31 cellular contexts compared by ENCODE assay signal in genomic region chr17:44029736-44030135, GRCh38. TPM values are rescaled to one million over a fixed set of nuclear protein-coding genes. Genes with fewer than 3 reads are reported as not detected.
DNase-seq lines count a peak whose midpoint lies in the region; ATAC-seq, FAIRE-seq and TF ChIP-seq lines count a peak whose summit lies in the region.
"Had no signal": no experiment of that assay in that cellular context is flagged by ENCODE, and none has a peak within 500 bp of the region (broad histone marks: within the 10 kb centered on the region; RNA-seq: fewer than 3 reads in every experiment).

No MANE protein-coding gene starts in this region.

- no peak overlapping the region for H2AFZ ChIP-seq in GM12878 (ENCODE audit: control insufficient read depth, low read depth, low read length)

- RAD21 ChIA-PET in GM12878 (lab: Charles Lee; ENCODE audit: unreplicated experiment) = interaction anchor here (0.6 kb wide), 1 partner anchor 118 kb away, joined by 3 read pairs; no protein-coding TSS in a partner anchor

- no peaks in the 10 kb centered on the region for H3K9me3 Mint-ChIP-seq in activated CD8-positive, alpha-beta T cell treated with anti-CD3 and anti-CD28 coated beads, Interleukin-2, amount 10 ng/mL, durations not matched to agents 7 days and 5 days (ENCODE audit: insufficient read depth)
- no peaks in the 10 kb centered on the region for H3K9me3 Mint-ChIP-seq in activated CD8-positive, alpha-beta T cell treated with anti-CD3 and anti-CD28 coated beads for 36 hours
- H3K9me3 Mint-ChIP-seq in HFFc6 (no peaks in the 10 kb centered on the region), progenitor cell of endocrine pancreas (ENCODE audit: low read depth) (no peaks in the 10 kb centered on the region)
- H3K9me3 Mint-ChIP-seq: CD4-positive, CD25-positive, alpha-beta regulatory T cell; immature natural killer cell; natural killer cell had no signal

- intact Hi-C loops in activated CD8-positive, alpha-beta T cell treated with anti-CD3 and anti-CD28 coated beads for 36 hours (cut with micrococcal nuclease) = no loop called here
- intact Hi-C loops in GM12878 (cut with micrococcal nuclease; ENCODE audit: unreplicated experiment) = no loop called here
- intact Hi-C loops in uterus (cut with DNase I; ENCODE audit: low total_unique reads) = no loop called here

- H3K4me3 ChIP-seq in GM12878 (no peak overlapping the region), uterus (no peak overlapping the region)
- H3K4me3 ChIP-seq: A549, breast epithelium, lung, skin epidermis had no signal

- H3K27ac ChIP-seq in GM12878 (ENCODE audit: control insufficient read depth, insufficient read depth) (no peak overlapping the region), uterus (no peak overlapping the region)
- H3K27ac ChIP-seq: A549, breast epithelium, HL-60, skin epidermis, VCaP had no signal

- H3K36me3 ChIP-seq in GM12878 (ENCODE audit: control insufficient read depth in 2 of 2, insufficient read depth in 2 of 2, low read length in 1 of 2) (peaks cover 5 to 20% of the 10 kb centered on the region in 2 experiments), uterus (no peaks in the 10 kb centered on the region)
- H3K36me3 ChIP-seq: breast epithelium had no signal

- peaks cover 21% of the 10 kb centered on the region for H3K4me1 Mint-ChIP-seq in activated CD8-positive, alpha-beta T cell treated with anti-CD3 and anti-CD28 coated beads, Interleukin-2, amount 10 ng/mL, durations not matched to agents 7 days and 5 days (ENCODE audit: low read depth)
- H3K4me1 Mint-ChIP-seq in activated CD8-positive, alpha-beta T cell treated with anti-CD3 and anti-CD28 coated beads for 36 hours (ENCODE audit: low read depth) = peaks cover 7% of the 10 kb centered on the region
- H3K4me1 Mint-ChIP-seq in HFFc6 (ENCODE audit: low read depth) (peaks cover 6% of the 10 kb centered on the region; the same call in 1 of the 2 replicates), progenitor cell of endocrine pancreas (ENCODE audit: low read depth) (no peaks in the 10 kb centered on the region)

- ATAC-seq in activated CD8-positive, alpha-beta T cell treated with anti-CD3 and anti-CD28 coated beads, Interleukin-2, amount 10 ng/mL, durations not matched to agents 7 days and 5 days = no peak
- no peak for ATAC-seq in activated CD8-positive, alpha-beta T cell treated with anti-CD3 and anti-CD28 coated beads for 36 hours
- ATAC-seq in GM12878 = no peak
- no peak for ATAC-seq in HG02571 (IDR thresholded peaks at IDR 0.05; ENCODE audit: unreplicated experiment)
- ATAC-seq in GM21367 (IDR thresholded peaks at IDR 0.05; ENCODE audit: unreplicated experiment) = no peak
- ATAC-seq: left cardiac atrium, natural killer cell had no signal

- DNase-seq in activated CD8-positive, alpha-beta T cell treated with anti-CD3 and anti-CD28 coated beads, Interleukin-2, amount 10 ng/mL, durations not matched to agents 7 days and 5 days = no peak
- no peak for DNase-seq in activated CD8-positive, alpha-beta T cell treated with anti-CD3 and anti-CD28 coated beads for 36 hours
- no peak for DNase-seq in HFFc6
- no peak for DNase-seq in GM12878 (ENCODE audit: low read depth, low spot score)
- DNase-seq in progenitor cell of endocrine pancreas (ENCODE audit: low spot score, unreplicated experiment) = no peak
- no peak for DNase-seq in uterus
- DNase-seq: activated naive CD4-positive, alpha-beta T cell treated with Interleukin-2 at 50 U/mL for 16 hours; CD4-positive, CD25-positive, alpha-beta regulatory T cell; DND-41; GF-D8; immature natural killer cell; Karpas-422; left cardiac atrium; natural killer cell; NCI-H1417; NCI-H2029 treated with DMSO at 0.1 percent for 48 hours; NCI-H226; NCI-H748 treated with DMSO at 0.1 percent for 48 hours; retina; SHP77; stimulated activated naive CD4-positive, alpha-beta T cell; T-helper 9 cell had no signal

- H3K9me3 ChIP-seq in GM12878 (replicated peaks; ENCODE audit: control insufficient read depth, insufficient read depth, low read length) = no peaks in the 10 kb centered on the region
- no peaks in the 10 kb centered on the region for H3K9me3 ChIP-seq in uterus
- H3K9me3 ChIP-seq: A549, breast epithelium had no signal

- TSS peak; percentile 37 for BruUV-seq in GM12878 (replicated peaks; lab: Mats Ljungman, UMichigan)

- H3K9ac ChIP-seq in GM12878 (ENCODE audit: control insufficient read depth, insufficient read depth, low read length) = no peak overlapping the region

- no peak for TF ChIP-seq RAD21 in GM12878 (IDR thresholded peaks at IDR 0.05; ENCODE audit: insufficient read depth, low read depth, low read length)

- no peaks in the 10 kb centered on the region for H3K79me2 ChIP-seq in GM12878 (ENCODE audit: control insufficient read depth, insufficient read depth, low read length)

- H3K27ac Mint-ChIP-seq in activated CD8-positive, alpha-beta T cell treated with anti-CD3 and anti-CD28 coated beads, Interleukin-2, amount 10 ng/mL, durations not matched to agents 7 days and 5 days = peak overlapping the region; percentile 1
- H3K27ac Mint-ChIP-seq in activated CD8-positive, alpha-beta T cell treated with anti-CD3 and anti-CD28 coated beads for 36 hours = no peak overlapping the region
- H3K27ac Mint-ChIP-seq in HFFc6 (peak overlapping the region; percentile 15; the same call in 1 of the 2 replicates), progenitor cell of endocrine pancreas (peak overlapping the region; percentile 1)
- H3K27ac Mint-ChIP-seq: CD4-positive, CD25-positive, alpha-beta regulatory T cell had no signal

- H3K36me3 Mint-ChIP-seq in activated CD8-positive, alpha-beta T cell treated with anti-CD3 and anti-CD28 coated beads, Interleukin-2, amount 10 ng/mL, durations not matched to agents 7 days and 5 days (ENCODE audit: low read depth) = peaks cover 28% of the 10 kb centered on the region
- peaks cover 20% of the 10 kb centered on the region for H3K36me3 Mint-ChIP-seq in activated CD8-positive, alpha-beta T cell treated with anti-CD3 and anti-CD28 coated beads for 36 hours (ENCODE audit: low read depth)
- peaks cover 35% of the 10 kb centered on the region for H3K36me3 Mint-ChIP-seq in HFFc6 (ENCODE audit: low read depth)
- peaks cover 17% of the 10 kb centered on the region for H3K36me3 Mint-ChIP-seq in progenitor cell of endocrine pancreas (ENCODE audit: insufficient read depth)
- H3K36me3 Mint-ChIP-seq: natural killer cell had no signal

- no peaks in the 10 kb centered on the region for H4K20me1 ChIP-seq in GM12878 (ENCODE audit: control insufficient read depth, insufficient read depth)

- 0 out of 2 replicates have a peak, but pooled peaks have one; percentile 33 for TF ChIP-seq POLR2A in GM12878 (IDR thresholded peaks at IDR 0.05; ENCODE audit: low read depth, low read length)
- no peak for TF ChIP-seq POLR2A in uterus (IDR thresholded peaks at IDR 0.05)

- POLR2A ChIA-PET in activated CD8-positive, alpha-beta T cell treated with anti-CD3 and anti-CD28 coated beads, Interleukin-2, amount 10 ng/mL, durations not matched to agents 7 days and 5 days (lab: Charles Lee) = no interaction called here
- POLR2A ChIA-PET in activated CD8-positive, alpha-beta T cell treated with anti-CD3 and anti-CD28 coated beads for 36 hours (lab: Charles Lee) = interaction anchor here (0.6 to 1.8 kb wide), 3 partner anchors 13 to 36 kb away, joined by 3 to 5 read pairs (median 3); partner anchors contain the start of gene TMEM101
- POLR2A ChIA-PET in GM12878 (lab: Charles Lee) = no interaction called here

- no peaks in the 10 kb centered on the region for H3K27me3 Mint-ChIP-seq in activated CD8-positive, alpha-beta T cell treated with anti-CD3 and anti-CD28 coated beads, Interleukin-2, amount 10 ng/mL, durations not matched to agents 7 days and 5 days (ENCODE audit: low read depth)
- H3K27me3 Mint-ChIP-seq in activated CD8-positive, alpha-beta T cell treated with anti-CD3 and anti-CD28 coated beads for 36 hours = no peaks in the 10 kb centered on the region
- H3K27me3 Mint-ChIP-seq in HFFc6 (ENCODE audit: insufficient read depth) (no peaks in the 10 kb centered on the region), progenitor cell of endocrine pancreas (no peaks in the 10 kb centered on the region)
- H3K27me3 Mint-ChIP-seq: CD4-positive, CD25-positive, alpha-beta regulatory T cell had no signal

- in situ Hi-C loops in GM12878 (cut with MboI) = no loop called here

- FAIRE-seq in GM12878 (lab: Jason Lieb, UNC) = no peak
- FAIRE-seq: A549, D721Med had no signal

- SMC1A ChIA-PET in GM12878 (lab: Charles Lee; ENCODE audit: uncharacterized antibody, unreplicated experiment) = interaction anchor here (1.6 kb wide), 1 partner anchor 12 kb away, joined by 5 read pairs; no protein-coding TSS in a partner anchor

- CTCF ChIA-PET in activated CD8-positive, alpha-beta T cell treated with anti-CD3 and anti-CD28 coated beads, Interleukin-2, amount 10 ng/mL, durations not matched to agents 7 days and 5 days (lab: Charles Lee) = interaction anchor here (0.8 to 4.8 kb wide), 3 partner anchors 11 to 120 kb away, joined by 3 to 34 read pairs (median 7); no protein-coding TSS in a partner anchor
- CTCF ChIA-PET in activated CD8-positive, alpha-beta T cell treated with anti-CD3 and anti-CD28 coated beads for 36 hours (lab: Charles Lee) = interaction anchor here (0.7 to 1.1 kb wide), 3 partner anchors 8 to 120 kb away, joined by 3 read pairs; no protein-coding TSS in a partner anchor
- CTCF ChIA-PET in GM12878 (lab: Yijun Ruan, JAX) = interaction anchor here (0.6 to 1.3 kb wide), 3 partner anchors 12 to 939 kb away, joined by 3 read pairs; no protein-coding TSS in a partner anchor

- H3K4me2 ChIP-seq in GM12878 (ENCODE audit: control insufficient read depth, insufficient read depth) = no peak overlapping the region
- H3K4me2 ChIP-seq: A549 had no signal

- no peaks in the 10 kb centered on the region for H3K27me3 ChIP-seq in GM12878 (replicated peaks in 1 of 2; ENCODE audit: control insufficient read depth in 2 of 2, insufficient read depth in 2 of 2, low read length in 1 of 2)
- H3K27me3 ChIP-seq in uterus = no peaks in the 10 kb centered on the region
- H3K27me3 ChIP-seq: breast epithelium had no signal

- no peak for TF ChIP-seq EP300 in GM12878 (IDR thresholded peaks at IDR 0.05; ENCODE audit: borderline replicate concordance in 1 of 2, control insufficient read depth in 1 of 2, low read depth in 2 of 2, low read length in 2 of 2)

- H3K4me1 ChIP-seq in GM12878 (ENCODE audit: control insufficient read depth, insufficient read depth, low read length) = no peaks in the 10 kb centered on the region
- H3K4me1 ChIP-seq in uterus = no peaks in the 10 kb centered on the region
- H3K4me1 ChIP-seq: A549, breast epithelium had no signal

- H3K4me3 Mint-ChIP-seq in activated CD8-positive, alpha-beta T cell treated with anti-CD3 and anti-CD28 coated beads, Interleukin-2, amount 10 ng/mL, durations not matched to agents 7 days and 5 days = no peak overlapping the region
- H3K4me3 Mint-ChIP-seq in activated CD8-positive, alpha-beta T cell treated with anti-CD3 and anti-CD28 coated beads for 36 hours = no peak overlapping the region
- no peak overlapping the region for H3K4me3 Mint-ChIP-seq in HFFc6
- no peak overlapping the region for H3K4me3 Mint-ChIP-seq in progenitor cell of endocrine pancreas (ENCODE audit: low read depth)
- H3K4me3 Mint-ChIP-seq: CD4-positive, CD25-positive, alpha-beta regulatory T cell; immature natural killer cell; natural killer cell had no signal

- no peak for TF ChIP-seq CTCF in activated CD8-positive, alpha-beta T cell treated with anti-CD3 and anti-CD28 coated beads for 36 hours (IDR thresholded peaks at IDR 0.05)
- TF ChIP-seq CTCF in HFFc6 (IDR thresholded peaks at IDR 0.05) (no peak), GM12878 (IDR thresholded peaks at IDR 0.05 in 2 of 3, conservative IDR thresholded peaks at IDR 0.05 in 1 of 3; ENCODE audit: control insufficient read depth in 2 of 3, extremely low read depth in 1 of 3, insufficient read depth in 1 of 3, low read depth in 3 of 3, low read length in 3 of 3) (no peak), progenitor cell of endocrine pancreas (IDR thresholded peaks at IDR 0.05; ENCODE audit: unreplicated experiment) (no peak), uterus (IDR thresholded peaks at IDR 0.05) (no peak)

- whole genome bisulfite sequencing in GM12878 (ENCODE audit: insufficient coverage, insufficient replicate concordance, low lambda C conversion rate, missing lambda C conversion rate) = 85% methylated on average over 5 of the region's 5 CpGs

RNA-seq across cellular contexts. Expression of gene TMEM101, which starts 15.0 kb away (rescaled TPM):
- 10 to 100 TPM; 24.3 to 26.0 TPM for total RNA-seq in activated CD8-positive, alpha-beta T cell treated with anti-CD3 and anti-CD28 coated beads, Interleukin-2, amount 10 ng/mL, durations not matched to agents 7 days and 5 days
- total RNA-seq in activated CD8-positive, alpha-beta T cell treated with anti-CD3 and anti-CD28 coated beads for 36 hours = 10 to 100 TPM; 26.1 to 28.5 TPM
- total RNA-seq in HFFc6 (2021; fragmentation: NEBNext Ultra II Directional; extraction: Animal tissue kit (Norgen Biotek cat#: 25700)) = 10 to 100 TPM; 27.8 to 32.7 (median 29.2) TPM
- total RNA-seq in GM12878 (2013; cell fraction: nucleolus; rRNA removed) = 37.1 and 41.1 TPM in 2 replicates
- 43.8 and 48.7 TPM in 2 replicates for total RNA-seq in GM12878 (2014; rRNA removed)
- total RNA-seq in GM12878 (2014; rRNA removed; fragmentation: Illumina TruSeq; extraction: Trizol) = 25.0 and 25.3 TPM in 2 replicates
- total RNA-seq in GM12878 (2021) = 34.6 and 36.6 TPM in 2 replicates
- polyA plus RNA-seq in GM12878 (2011; ENCODE audit: low read depth) = 18.4 TPM
- 19.9 and 27.8 TPM in 2 replicates for polyA plus RNA-seq in GM12878 (2011; rRNA removed)
- polyA plus RNA-seq in GM12878 (2011; cell fraction: cytosol; rRNA removed) = 44.0 and 54.5 TPM in 2 replicates
- polyA plus RNA-seq in GM12878 (2011; cell fraction: nucleus; rRNA removed) = 21.5 and 23.8 TPM in 2 replicates
- polyA plus RNA-seq in GM12878 (2012) = 39.7 and 39.9 TPM in 2 replicates
- 14.7 and 18.4 TPM in 2 replicates for polyA plus RNA-seq in GM12878 (2014; fragmentation: Illumina TruSeq; extraction: Trizol)
- polyA plus RNA-seq in GM12878 (2014; fragmentation: Nextera tagmentation; extraction: Ambion mirVana) = 10 to 100 TPM; 70.0 to 72.5 TPM
- polyA plus RNA-seq in GM12878 (2014; rRNA removed) = 39.2 and 47.3 TPM in 2 replicates
- polyA plus RNA-seq in GM12878 (2016; fragmentation: Nextera tagmentation; extraction: Ambion mirVana) = 10 to 100 TPM; 30.1 to 35.2 TPM
- 36.9 and 62.2 TPM in 2 replicates for polyA minus RNA-seq in GM12878 (2011; rRNA and poly(A)+ RNA removed)
- 14.7 and 14.9 TPM in 2 replicates for polyA minus RNA-seq in GM12878 (2011; cell fraction: cytosol; rRNA and poly(A)+ RNA removed)
- 11.1 and 14.8 TPM in 2 replicates for polyA minus RNA-seq in GM12878 (2011; cell fraction: nucleus; rRNA and poly(A)+ RNA removed)
- total RNA-seq in progenitor cell of endocrine pancreas = 27.5 and 28.9 TPM in 2 replicates
- total RNA-seq in uterus = 10 to 100 TPM in 3 of 4 donors, 1 to 10 TPM in 1; 1.5 to 76.1 (median 49.8) TPM

RNA-seq across cellular contexts. Expression of gene NAGS, which starts 25.3 kb away (rescaled TPM):
- under 1 TPM; 0.68 to 0.78 TPM for total RNA-seq in activated CD8-positive, alpha-beta T cell treated with anti-CD3 and anti-CD28 coated beads, Interleukin-2, amount 10 ng/mL, durations not matched to agents 7 days and 5 days
- 1 to 10 TPM; 1.7 to 2.4 TPM for total RNA-seq in activated CD8-positive, alpha-beta T cell treated with anti-CD3 and anti-CD28 coated beads for 36 hours
- 1 to 10 TPM in 3 of 6 experiments, under 1 TPM in 3; 0.63 to 1.1 (median 0.91) TPM for total RNA-seq in HFFc6 (2021; fragmentation: NEBNext Ultra II Directional; extraction: Animal tissue kit (Norgen Biotek cat#: 25700))
- total RNA-seq in GM12878 (2013; cell fraction: nucleolus; rRNA removed) = 0.75 and 1.5 TPM in 2 replicates
- total RNA-seq in GM12878 (2014; rRNA removed) (0.65 and 0.90 TPM in 2 replicates), GM12878 (2014; rRNA removed; fragmentation: Illumina TruSeq; extraction: Trizol) (0.46 and 0.58 TPM in 2 replicates), GM12878 (2021) (0.64 TPM in 2 replicates), progenitor cell of endocrine pancreas (0.69 and 0.89 TPM in 2 replicates), uterus (1 to 10 TPM; 1.3 to 9.7 (median 2.6) TPM)
- polyA plus RNA-seq in GM12878 (2011; ENCODE audit: low read depth) = 0.21 TPM
- polyA plus RNA-seq in GM12878 (2011; rRNA removed) (0.58 and 0.80 TPM in 2 replicates), GM12878 (2014; fragmentation: Illumina TruSeq; extraction: Trizol) (0.53 TPM in 1 of 2 replicates, not detected in the other), GM12878 (2014; fragmentation: Nextera tagmentation; extraction: Ambion mirVana) (under 1 TPM in 1 of 2 experiments, not detected in 1; 0.11 TPM), GM12878 (2014; rRNA removed) (0.38 and 0.55 TPM in 2 replicates), GM12878 (2016; fragmentation: Nextera tagmentation; extraction: Ambion mirVana) (1 to 10 TPM in 1 of 2 experiments, under 1 TPM in 1; 0.72 to 1.6 TPM)
- polyA plus RNA-seq in GM12878 (2011; cell fraction: cytosol; rRNA removed) = 0.70 and 1.3 TPM in 2 replicates
- 0.57 and 0.87 TPM in 2 replicates for polyA plus RNA-seq in GM12878 (2011; cell fraction: nucleus; rRNA removed)
- polyA plus RNA-seq in GM12878 (2012) = 0.39 and 0.77 TPM in 2 replicates
- polyA minus RNA-seq in GM12878 (2011; rRNA and poly(A)+ RNA removed) = 0.66 and 1.2 TPM in 2 replicates
- polyA minus RNA-seq in GM12878 (2011; cell fraction: cytosol; rRNA and poly(A)+ RNA removed) = 0.42 TPM in 1 of 2 replicates, not detected in the other
- polyA minus RNA-seq in GM12878 (2011; cell fraction: nucleus; rRNA and poly(A)+ RNA removed) = 0.96 and 0.97 TPM in 2 replicates

RNA-seq across cellular contexts. Expression of gene LSM12, which starts 36.7 kb away (rescaled TPM):
- 10 to 100 TPM; 61.9 to 62.5 TPM for total RNA-seq in activated CD8-positive, alpha-beta T cell treated with anti-CD3 and anti-CD28 coated beads, Interleukin-2, amount 10 ng/mL, durations not matched to agents 7 days and 5 days
- 100 to 1,000 TPM; 104 to 110 TPM for total RNA-seq in activated CD8-positive, alpha-beta T cell treated with anti-CD3 and anti-CD28 coated beads for 36 hours
- total RNA-seq in HFFc6 (2021; fragmentation: NEBNext Ultra II Directional; extraction: Animal tissue kit (Norgen Biotek cat#: 25700)) = 100 to 1,000 TPM in 1 of 6 experiments, 10 to 100 TPM in 5; 86.6 to 101 (median 94.5) TPM
- total RNA-seq in GM12878 (2013; cell fraction: nucleolus; rRNA removed) = 15.5 and 19.4 TPM in 2 replicates
- total RNA-seq in GM12878 (2014; rRNA removed) (56.3 and 60.9 TPM in 2 replicates), GM12878 (2014; rRNA removed; fragmentation: Illumina TruSeq; extraction: Trizol) (61.4 and 66.1 TPM in 2 replicates), GM12878 (2021) (74.0 and 75.6 TPM in 2 replicates), progenitor cell of endocrine pancreas (54.1 and 55.4 TPM in 2 replicates), uterus (10 to 100 TPM; 24.5 to 49.8 (median 37.1) TPM)
- 30.4 TPM for polyA plus RNA-seq in GM12878 (2011; ENCODE audit: low read depth)
- polyA plus RNA-seq in GM12878 (2011; rRNA removed) (63.5 and 66.5 TPM in 2 replicates), GM12878 (2014; fragmentation: Illumina TruSeq; extraction: Trizol) (87.8 and 94.6 TPM in 2 replicates), GM12878 (2014; fragmentation: Nextera tagmentation; extraction: Ambion mirVana) (100 to 1,000 TPM in 1 of 2 experiments, 10 to 100 TPM in 1; 51.1 to 206 TPM), GM12878 (2014; rRNA removed) (50.6 and 57.3 TPM in 2 replicates), GM12878 (2016; fragmentation: Nextera tagmentation; extraction: Ambion mirVana) (100 to 1,000 TPM; 131 to 132 TPM)
- 56.2 and 57.3 TPM in 2 replicates for polyA plus RNA-seq in GM12878 (2011; cell fraction: cytosol; rRNA removed)
- polyA plus RNA-seq in GM12878 (2011; cell fraction: nucleus; rRNA removed) = 21.2 and 23.1 TPM in 2 replicates
- 36.7 and 44.6 TPM in 2 replicates for polyA plus RNA-seq in GM12878 (2012)
- 75.6 and 90.0 TPM in 2 replicates for polyA minus RNA-seq in GM12878 (2011; rRNA and poly(A)+ RNA removed)
- 29.1 and 33.5 TPM in 2 replicates for polyA minus RNA-seq in GM12878 (2011; cell fraction: cytosol; rRNA and poly(A)+ RNA removed)
- 9.8 and 16.6 TPM in 2 replicates for polyA minus RNA-seq in GM12878 (2011; cell fraction: nucleus; rRNA and poly(A)+ RNA removed)

RNA-seq across cellular contexts. Expression of gene G6PC3, which starts 40.8 kb away (rescaled TPM):
- 10 to 100 TPM; 19.3 to 19.7 TPM for total RNA-seq in activated CD8-positive, alpha-beta T cell treated with anti-CD3 and anti-CD28 coated beads, Interleukin-2, amount 10 ng/mL, durations not matched to agents 7 days and 5 days
- 10 to 100 TPM; 20.2 to 20.7 TPM for total RNA-seq in activated CD8-positive, alpha-beta T cell treated with anti-CD3 and anti-CD28 coated beads for 36 hours
- 100 to 1,000 TPM in 5 of 6 experiments, 10 to 100 TPM in 1; 96.6 to 123 (median 113) TPM for total RNA-seq in HFFc6 (2021; fragmentation: NEBNext Ultra II Directional; extraction: Animal tissue kit (Norgen Biotek cat#: 25700))
- total RNA-seq in GM12878 (2013; cell fraction: nucleolus; rRNA removed) = 30.8 and 38.5 TPM in 2 replicates
- total RNA-seq in GM12878 (2014; rRNA removed) = 35.8 and 36.8 TPM in 2 replicates
- total RNA-seq in GM12878 (2014; rRNA removed; fragmentation: Illumina TruSeq; extraction: Trizol) = 19.8 and 20.8 TPM in 2 replicates
- total RNA-seq in GM12878 (2021) = 49.9 and 51.8 TPM in 2 replicates
- polyA plus RNA-seq in GM12878 (2011; ENCODE audit: low read depth) = 16.4 TPM
- 13.3 and 24.5 TPM in 2 replicates for polyA plus RNA-seq in GM12878 (2011; rRNA removed)
- polyA plus RNA-seq in GM12878 (2011; cell fraction: cytosol; rRNA removed) = 48.6 and 72.9 TPM in 2 replicates
- polyA plus RNA-seq in GM12878 (2011; cell fraction: nucleus; rRNA removed) = 22.6 and 24.8 TPM in 2 replicates
- polyA plus RNA-seq in GM12878 (2012) = 35.0 and 49.7 TPM in 2 replicates
- polyA plus RNA-seq in GM12878 (2014; fragmentation: Illumina TruSeq; extraction: Trizol) = 20.7 and 49.2 TPM in 2 replicates
- polyA plus RNA-seq in GM12878 (2014; fragmentation: Nextera tagmentation; extraction: Ambion mirVana) = 10 to 100 TPM; 13.0 to 18.2 TPM
- 69.1 and 71.7 TPM in 2 replicates for polyA plus RNA-seq in GM12878 (2014; rRNA removed)
- polyA plus RNA-seq in GM12878 (2016; fragmentation: Nextera tagmentation; extraction: Ambion mirVana) = 10 to 100 TPM; 81.6 to 93.7 TPM
- 29.5 and 57.0 TPM in 2 replicates for polyA minus RNA-seq in GM12878 (2011; rRNA and poly(A)+ RNA removed)
- polyA minus RNA-seq in GM12878 (2011; cell fraction: cytosol; rRNA and poly(A)+ RNA removed) = 11.4 and 16.8 TPM in 2 replicates
- 18.3 and 33.5 TPM in 2 replicates for polyA minus RNA-seq in GM12878 (2011; cell fraction: nucleus; rRNA and poly(A)+ RNA removed)
- total RNA-seq in progenitor cell of endocrine pancreas = 57.3 and 58.7 TPM in 2 replicates
- total RNA-seq in uterus = 10 to 100 TPM; 12.4 to 66.3 (median 33.8) TPM
